8 cellular contexts compared by ENCODE assay signal in genomic region chrX:16771483-16772398, GRCh38. TPM values are rescaled to one million over a fixed set of nuclear protein-coding genes. Genes with fewer than 3 reads are reported as not detected.
DNase-seq lines count a peak whose midpoint lies in the region; ATAC-seq, FAIRE-seq and TF ChIP-seq lines count a peak whose summit lies in the region.

No MANE protein-coding gene starts in this region.

- no peaks in the 10 kb centered on the region for H3K27me3 ChIP-seq in GM06990 (replicated peaks; ENCODE audit: control insufficient read depth, insufficient read depth, low read length)
- no peaks in the 10 kb centered on the region for H3K27me3 ChIP-seq in K562 (ENCODE audit: control insufficient read depth in 2 of 2, insufficient read depth in 2 of 2, low read length in 2 of 2)
- peaks cover 1 to 3% of the 10 kb centered on the region in 2 donors for H3K27me3 ChIP-seq in mucosa of rectum (ENCODE audit: control insufficient read depth in 2 of 2, insufficient read depth in 2 of 2, low read length in 2 of 2)

- no peaks in the 10 kb centered on the region for H3K79me2 ChIP-seq in K562 (ENCODE audit: control insufficient read depth, insufficient read depth, low read length)

- TF ChIP-seq POLR2A in NB4 (IDR thresholded peaks at IDR 0.05; ENCODE audit: extremely low read depth, insufficient read length) = peak; percentile 86
- peak; percentile 100 for TF ChIP-seq POLR2A in K562 (conservative IDR thresholded peaks at IDR 0.05)

- peak overlapping the region; percentile 70 for H3K4me2 ChIP-seq in K562 (ENCODE audit: insufficient read depth, low read length)

- H2AFZ ChIP-seq in K562 (ENCODE audit: low read depth, low read length) = peak overlapping the region; percentile 98

- no peak for TF ChIP-seq RAD21 in K562 (CRISPR knock-in tag; conservative IDR thresholded peaks at IDR 0.05 in 1 of 2, IDR thresholded peaks at IDR 0.05 in 1 of 2)

- BruUV-seq in K562 (replicated peaks; lab: Mats Ljungman, UMichigan) = TSS peak; percentile 99

- FAIRE-seq in K562 (lab: Jason Lieb, UNC) = peak; percentile 93

- 5% methylated on average over 16 of the region's 16 CpGs for WGBS in K562 (ENCODE audit: insufficient coverage, low coverage, missing lambda C conversion rate)

- H3K36me3 ChIP-seq in GM06990 (ENCODE audit: control insufficient read depth, insufficient read depth, low read length) (no peaks in the 10 kb centered on the region), K562 (ENCODE audit: control insufficient read depth, insufficient read depth, low read length) (no peaks in the 10 kb centered on the region), mucosa of rectum (ENCODE audit: control insufficient read depth in 2 of 2, insufficient read depth in 2 of 2, low read length in 2 of 2) (no peaks in the 10 kb centered on the region)

- DNase-seq in GM06990 (ENCODE audit: extremely low read depth, insufficient read length) = peak; percentile 9
- DNase-seq in NB4 (ENCODE audit: low read depth) = peak; percentile 79
- DNase-seq in K562 (ENCODE audit: extremely low read depth in 1 of 4, low spot score in 3 of 4) = peak; percentile 56 to 82 (median 66)
- DNase-seq in stimulated activated CD4-positive, alpha-beta T cell treated with anti-CD3 and anti-CD28 coated beads, Interleukin-2, amount 100 ng/mL, for 24 hours = no peak

- no peaks in the 10 kb centered on the region for H3K9me3 ChIP-seq in K562 (replicated peaks; ENCODE audit: control insufficient read depth, insufficient read depth, low read depth, low read length)
- no peaks in the 10 kb centered on the region for H3K9me3 ChIP-seq in mucosa of rectum (ENCODE audit: control insufficient read depth in 2 of 2, low read length in 2 of 2)

- H3K9me1 ChIP-seq in K562 (ENCODE audit: control insufficient read depth, insufficient read depth, low read length) = no peaks in the 10 kb centered on the region

- TF ChIP-seq EP300 in K562 (IDR thresholded peaks at IDR 0.05; ENCODE audit: low read length) = no peak; the same call in 1 of the 2 replicates

- H3K4me3 ChIP-seq in GM06990 (replicated peaks; ENCODE audit: low read depth, low read length) (no peak overlapping the region), NB4 (ENCODE audit: low read depth, low read length) (no peak overlapping the region), K562 (no peak overlapping the region), mucosa of rectum (ENCODE audit: low read length in 2 of 2) (peak overlapping the region in 1 of 2 donors; percentile 22)

- POLR2A ChIA-PET in K562 (lab: Yijun Ruan, JAX) = interaction anchor here (0.5 to 2.0 kb wide), 23 partner anchors 9 to 252 kb away, joined by 3 to 35 read pairs (median 4); partner anchors contain the start of genes CTPS2, SYAP1 and TXLNG

- TF ChIP-seq CTCF in GM06990 (IDR thresholded peaks at IDR 0.05; ENCODE audit: insufficient read depth, low read length, poor library complexity, severe bottlenecking) (no peak), NB4 (IDR thresholded peaks at IDR 0.05; ENCODE audit: low read depth, low read length) (no peak), K562 (IDR thresholded peaks at IDR 0.05 in 2 of 3, conservative IDR thresholded peaks at IDR 0.05 in 1 of 3; ENCODE audit: insufficient read depth in 2 of 3, low read depth in 1 of 3, low read length in 3 of 3) (no peak)

- intact Hi-C loops in K562 (cut with micrococcal nuclease) = loop anchor here (2.0 kb wide), 1 partner anchor 53 kb away; the partner anchor contains the start of gene SYAP1

- H4K20me1 ChIP-seq in K562 (replicated peaks; ENCODE audit: control insufficient read depth, insufficient read depth, low read length) = no peaks in the 10 kb centered on the region

- CTCF ChIA-PET in K562 (lab: Yijun Ruan, JAX; ENCODE audit: low intra/inter-chr PET ratio) = no interaction called here

- H3K9ac ChIP-seq in K562 (ENCODE audit: insufficient read depth in 1 of 2, low read depth in 2 of 2, low read length in 2 of 2) = peak overlapping the region; percentile 41 to 93
- H3K9ac ChIP-seq in mucosa of rectum (ENCODE audit: low read depth in 1 of 2, low read length in 2 of 2) = no peak overlapping the region

- H3K27ac ChIP-seq in K562 (ENCODE audit: extremely low read depth, low read depth, low read length) (peak overlapping the region; percentile 99), mucosa of rectum (ENCODE audit: low read depth in 2 of 2, low read length in 2 of 2) (peak overlapping the region; percentile 33 to 35)

- ATAC-seq in K562 = peak; percentile 96
- no peak for ATAC-seq in HG03571 (IDR thresholded peaks at IDR 0.05; ENCODE audit: unreplicated experiment)
- ATAC-seq in GM21723 (IDR thresholded peaks at IDR 0.05; ENCODE audit: unreplicated experiment) = no peak
- ATAC-seq in GM19035 (IDR thresholded peaks at IDR 0.05; ENCODE audit: unreplicated experiment) = no peak

- H3K4me1 ChIP-seq in K562 (replicated peaks in 1 of 2; ENCODE audit: control insufficient read depth in 2 of 2, insufficient read depth in 2 of 2, low read length in 2 of 2) (peaks cover 0 to 3% of the 10 kb centered on the region in 2 experiments; a peak in 3 of 5 replicates), mucosa of rectum (ENCODE audit: control insufficient read depth in 2 of 2, insufficient read depth in 2 of 2, low read length in 2 of 2) (no peaks in the 10 kb centered on the region)

- in situ Hi-C loops in K562 (cut with MboI) = no loop called here

TF ChIP-seq in K562, 482 proteins besides CTCF, POLR2A, EP300 and RAD21 (continues in another document):
- peak; percentile 87; the same call in 1 of the 2 replicates for TF ChIP-seq HEY1 (CRISPR knock-in tag; IDR thresholded peaks at IDR 0.05; ENCODE audit: borderline replicate concordance)
- TF ChIP-seq ZBED1 (IDR thresholded peaks at IDR 0.05) = peak; percentile 98
- peak; percentile 81 for TF ChIP-seq RFX1 (IDR thresholded peaks at IDR 0.05)

RNA-seq across cellular contexts. Expression of gene TXLNG, which starts 14.5 kb away (rescaled TPM):
- 10.2 and 35.1 TPM in 2 replicates for total RNA-seq in K562 (2011; cell fraction: chromatin; rRNA removed; ENCODE audit: low replicate concordance)
- total RNA-seq in K562 (2011; cell fraction: nucleolus; rRNA removed) = 6.0 and 10.1 TPM in 2 replicates
- total RNA-seq in K562 (2011; cell fraction: nucleoplasm; rRNA removed) = 18.3 and 28.6 TPM in 2 replicates
- 23.7 and 23.8 TPM in 2 replicates for total RNA-seq in K562 (2014; rRNA removed)
- total RNA-seq in K562 (2014; rRNA removed; fragmentation: Illumina TruSeq; extraction: Trizol) = 35.8 and 38.9 TPM in 2 replicates
- 30.5 and 32.1 TPM in 2 replicates for total RNA-seq in K562 (2015; rRNA removed; fragmentation: Illumina TruSeq; extraction: Trizol)
- total RNA-seq in K562 (2021) = 27.1 and 27.9 TPM in 2 replicates
- 27.3 and 41.4 TPM in 2 replicates for polyA plus RNA-seq in K562 (2011; rRNA removed)
- polyA plus RNA-seq in K562 (2011; cell fraction: cytosol; rRNA removed) = 10.5 and 17.0 TPM in 2 replicates
- 27.6 and 31.8 TPM in 2 replicates for polyA plus RNA-seq in K562 (2011; cell fraction: nucleus; rRNA removed)
- 17.5 and 21.7 TPM in 2 replicates for polyA plus RNA-seq in K562 (2012)
- 36.6 and 47.0 TPM in 2 replicates for polyA plus RNA-seq in K562 (2014; fragmentation: Illumina TruSeq; extraction: Trizol)
- 10 to 100 TPM; 13.1 to 21.4 TPM for polyA plus RNA-seq in K562 (2014; fragmentation: Nextera tagmentation; extraction: Ambion mirVana)
- 31.6 TPM in 2 replicates for polyA plus RNA-seq in K562 (2014; rRNA removed)
- 21.9 and 27.9 TPM in 2 replicates for polyA minus RNA-seq in K562 (2011; rRNA and poly(A)+ RNA removed)
- polyA minus RNA-seq in K562 (2011; cell fraction: cytosol; rRNA and poly(A)+ RNA removed) = 7.4 and 12.7 TPM in 2 replicates
- 7.1 and 10.2 TPM in 2 replicates for polyA minus RNA-seq in K562 (2011; cell fraction: nucleus; rRNA and poly(A)+ RNA removed)

RNA-seq across cellular contexts. Expression of gene SYAP1, which starts 52.3 kb away (rescaled TPM):
- total RNA-seq in K562 (2011; cell fraction: chromatin; rRNA removed; ENCODE audit: low replicate concordance) = 13.0 and 16.8 TPM in 2 replicates
- 6.3 and 7.5 TPM in 2 replicates for total RNA-seq in K562 (2011; cell fraction: nucleolus; rRNA removed)
- 8.1 and 15.3 TPM in 2 replicates for total RNA-seq in K562 (2011; cell fraction: nucleoplasm; rRNA removed)
- total RNA-seq in K562 (2014; rRNA removed) = 35.3 and 39.9 TPM in 2 replicates
- total RNA-seq in K562 (2014; rRNA removed; fragmentation: Illumina TruSeq; extraction: Trizol) = 31.6 and 38.9 TPM in 2 replicates
- total RNA-seq in K562 (2015; rRNA removed; fragmentation: Illumina TruSeq; extraction: Trizol) = 32.6 and 34.4 TPM in 2 replicates
- 26.0 and 31.5 TPM in 2 replicates for total RNA-seq in K562 (2021)
- polyA plus RNA-seq in K562 (2011; rRNA removed) = 11.8 and 13.7 TPM in 2 replicates
- polyA plus RNA-seq in K562 (2011; cell fraction: cytosol; rRNA removed) = 5.8 and 9.3 TPM in 2 replicates
- 3.7 and 3.9 TPM in 2 replicates for polyA plus RNA-seq in K562 (2011; cell fraction: nucleus; rRNA removed)
- polyA plus RNA-seq in K562 (2012) = 18.5 and 20.3 TPM in 2 replicates
- 20.3 and 21.3 TPM in 2 replicates for polyA plus RNA-seq in K562 (2014; fragmentation: Illumina TruSeq; extraction: Trizol)
- 1 to 10 TPM; 5.7 to 6.8 TPM for polyA plus RNA-seq in K562 (2014; fragmentation: Nextera tagmentation; extraction: Ambion mirVana)
- 27.5 and 27.6 TPM in 2 replicates for polyA plus RNA-seq in K562 (2014; rRNA removed)
- polyA minus RNA-seq in K562 (2011; rRNA and poly(A)+ RNA removed) = 20.4 and 23.5 TPM in 2 replicates
- 9.0 and 10.1 TPM in 2 replicates for polyA minus RNA-seq in K562 (2011; cell fraction: cytosol; rRNA and poly(A)+ RNA removed)
- polyA minus RNA-seq in K562 (2011; cell fraction: nucleus; rRNA and poly(A)+ RNA removed) = 4.3 and 8.3 TPM in 2 replicates

RNA-seq across cellular contexts. Expression of gene CTPS2, which starts 59.3 kb away (rescaled TPM):
- 23.6 and 36.1 TPM in 2 replicates for total RNA-seq in K562 (2011; cell fraction: chromatin; rRNA removed; ENCODE audit: low replicate concordance)
- 12.7 and 13.6 TPM in 2 replicates for total RNA-seq in K562 (2011; cell fraction: nucleolus; rRNA removed)
- total RNA-seq in K562 (2011; cell fraction: nucleoplasm; rRNA removed) = 23.6 and 24.4 TPM in 2 replicates
- total RNA-seq in K562 (2014; rRNA removed) = 12.7 and 15.8 TPM in 2 replicates
- 17.6 and 19.3 TPM in 2 replicates for total RNA-seq in K562 (2014; rRNA removed; fragmentation: Illumina TruSeq; extraction: Trizol)
- total RNA-seq in K562 (2015; rRNA removed; fragmentation: Illumina TruSeq; extraction: Trizol) = 18.5 and 19.5 TPM in 2 replicates
- total RNA-seq in K562 (2021) = 13.9 and 14.1 TPM in 2 replicates
- 13.4 and 18.2 TPM in 2 replicates for polyA plus RNA-seq in K562 (2011; rRNA removed)
- 5.6 and 9.3 TPM in 2 replicates for polyA plus RNA-seq in K562 (2011; cell fraction: cytosol; rRNA removed)
- polyA plus RNA-seq in K562 (2011; cell fraction: nucleus; rRNA removed) = 8.3 and 10.2 TPM in 2 replicates
- polyA plus RNA-seq in K562 (2012) = 11.8 and 16.0 TPM in 2 replicates
- polyA plus RNA-seq in K562 (2014; fragmentation: Illumina TruSeq; extraction: Trizol) = 12.6 and 14.8 TPM in 2 replicates
- 1 to 10 TPM; 5.4 to 6.6 TPM for polyA plus RNA-seq in K562 (2014; fragmentation: Nextera tagmentation; extraction: Ambion mirVana)
- 9.8 and 12.3 TPM in 2 replicates for polyA plus RNA-seq in K562 (2014; rRNA removed)
- polyA minus RNA-seq in K562 (2011; rRNA and poly(A)+ RNA removed) = 30.5 and 30.7 TPM in 2 replicates
- polyA minus RNA-seq in K562 (2011; cell fraction: cytosol; rRNA and poly(A)+ RNA removed) = 9.7 and 13.1 TPM in 2 replicates
- 7.5 and 14.2 TPM in 2 replicates for polyA minus RNA-seq in K562 (2011; cell fraction: nucleus; rRNA and poly(A)+ RNA removed)

Comparison
In these comparisons a context has a peak if more than half of its experiments do, and no peak if none do; other contexts are left out.
1. DNase-seq: peak in GM06990 (single experiment), NB4 (single experiment) and K562 (4 of 4); none in stimulated activated CD4-positive, alpha-beta T cell treated with anti-CD3 and anti-CD28 coated beads, Interleukin-2, amount 100 ng/mL, for 24 hours (0 of 2).
2. H3K9ac ChIP-seq: peak in K562 (2 of 2); none in mucosa of rectum (0 of 2).